Comparison of ENCODE assay signal across 21 cellular contexts in the genomic region with DNA sequence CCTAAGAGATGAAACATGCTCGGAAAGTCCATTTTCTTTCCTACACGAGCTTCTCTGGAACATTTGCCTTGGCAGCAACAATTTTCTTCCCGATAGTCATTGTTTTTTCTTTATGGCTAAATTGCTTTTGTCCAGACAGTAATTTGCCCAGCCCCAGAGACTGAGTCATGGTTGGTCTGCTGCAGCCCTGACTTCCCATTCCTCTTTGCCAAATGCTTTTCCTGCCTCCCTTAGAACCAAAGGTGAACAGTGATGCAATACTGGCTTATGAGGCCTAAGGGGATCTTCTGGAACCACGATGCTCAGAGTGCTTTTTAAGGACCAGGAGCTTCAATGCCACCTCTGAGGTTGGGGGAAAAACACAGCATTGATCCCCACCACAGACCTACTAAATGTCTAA.
DNase-seq lines count a peak whose midpoint lies in the region; ATAC-seq, FAIRE-seq and TF ChIP-seq lines count a peak whose summit lies in the region.
"Had no signal": no experiment of that assay in that cellular context is flagged by ENCODE, and none has a peak within 500 bp of the region (broad histone marks: within the 10 kb centered on the region; RNA-seq: fewer than 3 reads in every experiment).

No MANE protein-coding gene starts in this region.

- H3K36me3 Mint-ChIP-seq in activated T-helper 17 cell treated with anti-CD3 and anti-CD28 coated beads, Interleukin-2, amount 50 U/mL, for 72 hours (ENCODE audit: low read depth): no peaks in the 10 kb centered on the region
- H3K36me3 Mint-ChIP-seq: activated naive CD8-positive, alpha-beta T cell treated with anti-CD3 and anti-CD28 coated beads for 36 hours had no signal

- ATAC-seq in activated T-helper 17 cell treated with anti-CD3 and anti-CD28 coated beads, Interleukin-2, amount 50 U/mL, for 72 hours (replicated peaks): no peak
- ATAC-seq: HCT116; stimulated activated naive CD8-positive, alpha-beta T cell treated with anti-CD3 and anti-CD28 coated beads, Interleukin-15, Interleukin-2, amounts not matched to agents 100 U/mL and 50 U/mL, for 24 hours had no signal

- POLR2A ChIA-PET in A673 (lab: Charles Lee; ENCODE audit: low non-redundant PET): no interaction called here

- H3K27me3 Mint-ChIP-seq in activated T-helper 17 cell treated with anti-CD3 and anti-CD28 coated beads, Interleukin-2, amount 50 U/mL, for 72 hours: peaks cover 7% of the 10 kb centered on the region
- H3K27me3 Mint-ChIP-seq: activated naive CD8-positive, alpha-beta T cell treated with anti-CD3 and anti-CD28 coated beads for 36 hours had no signal

- intact Hi-C loops in A673 (cut with micrococcal nuclease; ENCODE audit: unreplicated experiment): no loop called here

- H3K27ac ChIP-seq in ACC112 (ENCODE audit: low read depth, low read length) (peak overlapping the region; percentile 84), A673 (ENCODE audit: low read depth, low read length, poor library complexity, severe bottlenecking) (no peak overlapping the region)
- H3K27ac ChIP-seq: colonic mucosa, neutrophil, skin epidermis had no signal

- DNase-seq in H54 (ENCODE audit: insufficient read length, low spot score) (peak; percentile 23), amniotic epithelial cell (ENCODE audit: low read depth) (peak; percentile 34), glomerular visceral epithelial cell (ENCODE audit: extremely low spot score) (peak; percentile 77), A673 (ENCODE audit: low spot score) (no peak), NCI-H1417 treated with DMSO at 0.1 percent for 48 hours (lab: John Stamatoyannopoulos, UW) (no peak)
- no peak for DNase-seq in activated CD8-positive, alpha-beta memory T cell treated with anti-CD3 and anti-CD28 coated beads, Interleukin-2, amount 50 U/mL, for 48 hours
- DNase-seq: ACHN; activated CD4-positive, alpha-beta T cell treated with anti-CD3 and anti-CD28 coated beads for 48 hours; activated naive CD8-positive, alpha-beta T cell treated with anti-CD3 and anti-CD28 coated beads for 36 hours; activated T-cell treated with anti-CD3 and anti-CD28 coated beads, Interleukin-2, amount 50 U/mL, for 1 hour; colonic mucosa; mesendoderm; NCI-H82; Right ventricle myocardium superior; stimulated activated naive CD8-positive, alpha-beta T cell treated with anti-CD3 and anti-CD28 coated beads, Interleukin-15, Interleukin-2, amounts not matched to agents 100 U/mL and 50 U/mL, for 24 hours had no signal

- H3K4me3 ChIP-seq in ACC112 (ENCODE audit: low read depth, low read length) (peak overlapping the region; percentile 31; the same call in 1 of the 2 replicates), A673 (ENCODE audit: low read depth, low read length, poor library complexity, severe bottlenecking) (no peak overlapping the region)
- H3K4me3 ChIP-seq: colonic mucosa, skin epidermis had no signal

- no peaks in the 10 kb centered on the region for H3K4me1 Mint-ChIP-seq in activated T-helper 17 cell treated with anti-CD3 and anti-CD28 coated beads, Interleukin-2, amount 50 U/mL, for 72 hours
- H3K4me1 Mint-ChIP-seq: activated naive CD8-positive, alpha-beta T cell treated with anti-CD3 and anti-CD28 coated beads for 36 hours had no signal

- BruUV-seq in A673 (replicated peaks; lab: Mats Ljungman, UMichigan): no TSS peak

- peaks cover 4% of the 10 kb centered on the region for H3K9me3 ChIP-seq in A673 (ENCODE audit: low read depth, low read length, poor library complexity, severe bottlenecking)
- H3K9me3 ChIP-seq: colonic mucosa, neutrophil had no signal

- FAIRE-seq in H54 (lab: Jason Lieb, UNC): peak; percentile 92

- H3K36me3 ChIP-seq in ACC112 (ENCODE audit: insufficient read depth, low read length): no peaks in the 10 kb centered on the region
- H3K36me3 ChIP-seq in A673 (ENCODE audit: insufficient read depth, low read length, poor library complexity, severe bottlenecking): no peaks in the 10 kb centered on the region
- H3K36me3 ChIP-seq: colonic mucosa, neutrophil had no signal

- peaks cover 39% of the 10 kb centered on the region for H3K4me1 ChIP-seq in ACC112 (ENCODE audit: control insufficient read depth, insufficient read depth, low read length, unreplicated experiment)
- no peaks in the 10 kb centered on the region for H3K4me1 ChIP-seq in A673 (ENCODE audit: insufficient read depth, low read length, poor library complexity, severe bottlenecking)
- H3K4me1 ChIP-seq: colonic mucosa had no signal

- no peaks in the 10 kb centered on the region for H3K27me3 ChIP-seq in ACC112 (ENCODE audit: insufficient read depth, low read length)
- no peaks in the 10 kb centered on the region for H3K27me3 ChIP-seq in A673 (replicated peaks; ENCODE audit: insufficient read depth, low read depth, low read length, poor library complexity)
- H3K27me3 ChIP-seq: colonic mucosa, neutrophil had no signal

- H3K27ac Mint-ChIP-seq in activated T-helper 17 cell treated with anti-CD3 and anti-CD28 coated beads, Interleukin-2, amount 50 U/mL, for 72 hours: no peak overlapping the region
- H3K27ac Mint-ChIP-seq: activated naive CD8-positive, alpha-beta T cell treated with anti-CD3 and anti-CD28 coated beads for 36 hours; T-helper 2 cell treated with Interferon-gamma antibody and Interleukin-4, amounts not matched to agents 5 μg/mL and 100 μg/mL, for 36 hours had no signal

- no peak for TF ChIP-seq CTCF in A673 (conservative IDR thresholded peaks at IDR 0.05; ENCODE audit: low read depth, low read length)

- no peaks in the 10 kb centered on the region for H3K79me2 ChIP-seq in ACC112 (ENCODE audit: control insufficient read depth, insufficient read depth, low read length, unreplicated experiment)

- no peak for TF ChIP-seq POLR2A in H54 (IDR thresholded peaks at IDR 0.05; ENCODE audit: low read depth, low read length)

- peaks cover 15% of the 10 kb centered on the region for H3K9me3 Mint-ChIP-seq in activated T-helper 17 cell treated with anti-CD3 and anti-CD28 coated beads, Interleukin-2, amount 50 U/mL, for 72 hours

- no peak overlapping the region for H3K4me3 Mint-ChIP-seq in activated T-helper 17 cell treated with anti-CD3 and anti-CD28 coated beads, Interleukin-2, amount 50 U/mL, for 72 hours
- H3K4me3 Mint-ChIP-seq: activated naive CD8-positive, alpha-beta T cell treated with anti-CD3 and anti-CD28 coated beads for 36 hours; T-helper 2 cell treated with Interferon-gamma antibody and Interleukin-4, amounts not matched to agents 5 μg/mL and 100 μg/mL, for 36 hours had no signal

- CTCF ChIA-PET in A673 (lab: Charles Lee): no interaction called here

- no peak overlapping the region for H2AFZ ChIP-seq in ACC112 (ENCODE audit: low read length, unreplicated experiment)

Comparison
In these comparisons a context has a peak if more than half of its experiments do, and no peak if none do; other contexts are left out.
1. DNase-seq: peak in H54 (single experiment), amniotic epithelial cell (single experiment) and glomerular visceral epithelial cell (single experiment); none in A673 (single experiment), NCI-H1417 treated with DMSO at 0.1 percent for 48 hours (single experiment) and activated CD8-positive, alpha-beta memory T cell treated with anti-CD3 and anti-CD28 coated beads, Interleukin-2, amount 50 U/mL, for 48 hours (single experiment).